35 cellular contexts compared by ENCODE assay signal in genomic region chr7:22090107-22090506, GRCh38.
"Had no signal": no experiment of that assay in that cellular context is flagged by ENCODE, and none has a peak within 500 bp of the region (broad histone marks: within the 10 kb centered on the region; RNA-seq: fewer than 3 reads in every experiment).

No MANE protein-coding gene starts in this region.

- H3K9me3 ChIP-seq: MG63 had no signal

- H3K36me3 ChIP-seq: MG63 had no signal

- DNase-seq: Karpas-422, Kasumi-1, MG63, MM.1S, MV-4-11, NCI-H1048, NCI-H1092, NCI-H1092 treated with DMSO at 0.1 percent for 48 hours, NCI-H1105, NCI-H1105 treated with DMSO at 0.1 percent for 48 hours, NCI-H1417, NCI-H1417 treated with DMSO at 0.1 percent for 48 hours, NCI-H1436, NCI-H1436 treated with DMSO at 0.1 percent for 48 hours, NCI-H146, NCI-H1694, NCI-H1694 treated with DMSO at 0.1 percent for 48 hours, NCI-H187, NCI-H187 treated with DMSO at 0.1 percent for 48 hours, NCI-H1930, NCI-H2029, NCI-H2029 treated with DMSO at 0.1 percent for 48 hours, NCI-H2081, NCI-H2081 treated with DMSO at 0.1 percent for 48 hours, NCI-H2107, NCI-H2171, NCI-H2171 treated with DMSO at 0.1 percent for 48 hours, NCI-H2227 treated with DMSO at 0.1 percent for 48 hours, NCI-H226, NCI-H345, NCI-H446, NCI-H446 treated with DMSO at 0.1 percent for 48 hours, NCI-H510A, NCI-H510A treated with DMSO at 0.1 percent for 48 hours, NCI-H524 had no signal

- H3K4me3 ChIP-seq: MG63 had no signal
